22 cellular contexts compared by ENCODE assay signal in genomic region chr18:36034299-36034895, GRCh38.
"Had no signal": no experiment of that assay in that cellular context is flagged by ENCODE, and none has a peak within 500 bp of the region (broad histone marks: within the 10 kb centered on the region; RNA-seq: fewer than 3 reads in every experiment).

No MANE protein-coding gene starts in this region.

- H3K27me3 Mint-ChIP-seq: effector memory CD8-positive, alpha-beta T cell; naive thymus-derived CD8-positive, alpha-beta T cell had no signal

- H3K27ac Mint-ChIP-seq: neural progenitor cell; T-helper 2 cell treated with Interferon-gamma antibody and Interleukin-4, amounts not matched to agents 5 μg/mL and 100 μg/mL, for 36 hours had no signal

- ATAC-seq: activated T-cell treated with anti-CD3 and anti-CD28 coated beads, Interleukin-2, amount 50 U/mL, for 4 hours; effector memory CD8-positive, alpha-beta T cell; esophagus mucosa; left lung; sciatic nerve; upper lobe of right lung had no signal

- DNase-seq: activated CD4-positive, alpha-beta T cell treated with anti-CD3 and anti-CD28 coated beads, Interleukin-2, amount 50 U/mL, for 1 hour; activated CD8-positive, alpha-beta memory T cell treated with anti-CD3 and anti-CD28 coated beads for 24 hours; activated CD8-positive, alpha-beta memory T cell treated with anti-CD3 and anti-CD28 coated beads, Interleukin-2, amount 50 U/mL, for 48 hours; activated naive CD4-positive, alpha-beta T cell treated with anti-CD3 and anti-CD28 coated beads, Interleukin-2, amount 50 U/mL, for 16 hours; activated T-cell treated with anti-CD3 and anti-CD28 coated beads, Interleukin-2, amount 50 U/mL, for 4 hours; colonic mucosa; dorsolateral prefrontal cortex; effector memory CD8-positive, alpha-beta T cell; kidney glomerular epithelial cell; left lung; posterior cingulate gyrus; stimulated activated CD4-positive, alpha-beta T cell treated with anti-CD3 and anti-CD28 coated beads, Interleukin-2, amount 100 ng/mL, for 48 hours; stimulated activated CD8-positive, alpha-beta memory T cell treated with anti-CD3 and anti-CD28 coated beads, Interleukin-4, amount 100 ng/mL, for 48 hours; stimulated activated naive CD4-positive, alpha-beta T cell treated with Interleukin-2 at 50 U/mL for 16 hours; substantia nigra; thyroid gland; upper lobe of right lung had no signal

- H3K9me3 Mint-ChIP-seq: effector memory CD8-positive, alpha-beta T cell had no signal

- H3K4me3 Mint-ChIP-seq: activated T-cell treated with anti-CD3 and anti-CD28 coated beads, Interleukin-2, amount 50 U/mL, for 4 hours; effector memory CD8-positive, alpha-beta T cell; neural progenitor cell; T-helper 2 cell treated with Interferon-gamma antibody and Interleukin-4, amounts not matched to agents 5 μg/mL and 100 μg/mL, for 36 hours had no signal

- H3K4me1 Mint-ChIP-seq: neural progenitor cell had no signal
